Comparison of ENCODE assay signal across 1 cellular context in the genomic region with DNA sequence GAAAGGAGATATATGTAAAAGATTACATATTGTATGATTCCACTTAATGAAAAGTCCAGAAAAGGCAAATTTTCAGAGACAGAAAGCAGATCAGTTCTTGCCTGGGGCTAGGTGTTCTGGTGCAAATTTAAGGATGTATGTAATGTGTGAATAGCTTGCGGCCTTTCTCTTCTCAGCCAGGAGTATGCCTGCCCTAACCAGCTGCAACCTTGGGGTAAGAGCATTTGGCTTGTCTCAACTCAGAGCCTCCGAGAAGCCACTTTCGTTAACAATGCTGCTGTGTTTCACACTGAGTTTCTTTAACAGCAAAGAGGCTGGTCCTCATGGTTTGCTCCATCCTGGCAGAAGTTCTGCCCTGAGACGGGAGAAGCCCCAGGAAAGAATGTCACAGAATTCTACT.
TF ChIP-seq lines count a peak whose summit lies in the region.

No MANE protein-coding gene starts in this region.

TF ChIP-seq in GM23338, 12 proteins besides CTCF, POLR2A, EP300 and RAD21 (continued from another document):
- TF ChIP-seq REST (IDR thresholded peaks at IDR 0.05; ENCODE audit: unreplicated experiment), result no peak
- TF ChIP-seq, protein P1, sequence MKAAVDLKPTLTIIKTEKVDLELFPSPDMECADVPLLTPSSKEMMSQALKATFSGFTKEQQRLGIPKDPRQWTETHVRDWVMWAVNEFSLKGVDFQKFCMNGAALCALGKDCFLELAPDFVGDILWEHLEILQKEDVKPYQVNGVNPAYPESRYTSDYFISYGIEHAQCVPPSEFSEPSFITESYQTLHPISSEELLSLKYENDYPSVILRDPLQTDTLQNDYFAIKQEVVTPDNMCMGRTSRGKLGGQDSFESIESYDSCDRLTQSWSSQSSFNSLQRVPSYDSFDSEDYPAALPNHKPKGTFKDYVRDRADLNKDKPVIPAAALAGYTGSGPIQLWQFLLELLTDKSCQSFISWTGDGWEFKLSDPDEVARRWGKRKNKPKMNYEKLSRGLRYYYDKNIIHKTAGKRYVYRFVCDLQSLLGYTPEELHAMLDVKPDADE (IDR thresholded peaks at IDR 0.05), result no peak
- no peak for TF ChIP-seq EZH2phosphoT487 (IDR thresholded peaks at IDR 0.05; ENCODE audit: unreplicated experiment)
- no peak for TF ChIP-seq NANOG (IDR thresholded peaks at IDR 0.05; ENCODE audit: borderline replicate concordance)
- TF ChIP-seq ZNF331 (CRISPR knock-in tag; IDR thresholded peaks at IDR 0.05; ENCODE audit: low read depth), result no peak
- TF ChIP-seq POLR2AphosphoS5 (IDR thresholded peaks at IDR 0.05; ENCODE audit: low read depth), result no peak
- TF ChIP-seq ZNF114 (CRISPR knock-in tag; IDR thresholded peaks at IDR 0.05), result no peak
- no peak for TF ChIP-seq CREB1 (CRISPR knock-in tag; IDR thresholded peaks at IDR 0.05; ENCODE audit: low read depth)
- no peak for TF ChIP-seq JUNB (IDR thresholded peaks at IDR 0.05; ENCODE audit: unreplicated experiment)
- TF ChIP-seq STAT1 (IDR thresholded peaks at IDR 0.05; ENCODE audit: unreplicated experiment), result no peak
